Comparison of ENCODE assay signal across 9 cellular contexts in genomic region chr6:50128420-50129005, GRCh38.
DNase-seq lines count a peak whose midpoint lies in the region; ATAC-seq and TF ChIP-seq lines count a peak whose summit lies in the region.
"Had no signal": no experiment of that assay in that cellular context is flagged by ENCODE, and none has a peak within 500 bp of the region (broad histone marks: within the 10 kb centered on the region; RNA-seq: fewer than 3 reads in every experiment).

No MANE protein-coding gene starts in this region.

- intact Hi-C loops in dorsolateral prefrontal cortex (cut with DNase I): no loop called here

- DNase-seq in NCI-H1436 (lab: John Stamatoyannopoulos, UW) (peak; percentile 3), NCI-H1436 treated with DMSO at 0.1 percent for 48 hours (lab: John Stamatoyannopoulos, UW) (no peak), NCI-H446 treated with DMSO at 0.1 percent for 48 hours (lab: John Stamatoyannopoulos, UW) (peak; percentile 8), dorsolateral prefrontal cortex (no peak), renal cortical epithelial cell (ENCODE audit: low read depth) (peak; percentile 39), GF-D8 (lab: John Stamatoyannopoulos, UW) (no peak)
- DNase-seq: hypothalamus had no signal

- ATAC-seq in GM21515 (IDR thresholded peaks at IDR 0.05; ENCODE audit: unreplicated experiment) (no peak), GM19023 (IDR thresholded peaks at IDR 0.05; ENCODE audit: unreplicated experiment) (no peak)

- TF ChIP-seq CTCF in dorsolateral prefrontal cortex (IDR thresholded peaks at IDR 0.05 in 54 of 56, conservative IDR thresholded peaks at IDR 0.05 in 2 of 56; ENCODE audit: low read depth in 1 of 56, partially characterized antibody in 56 of 56): peak in 55 of 56 donors; percentile 26 to 86 (median 65)

- no peak overlapping the region for H3K27ac ChIP-seq in dorsolateral prefrontal cortex

- H3K27me3 ChIP-seq in dorsolateral prefrontal cortex: peaks cover 0 to 32% (median 4%) of the 10 kb centered on the region in 45 donors

- H3K4me3 ChIP-seq in dorsolateral prefrontal cortex: no peak overlapping the region

Comparison
In these comparisons a context has a peak if more than half of its experiments do, and no peak if none do; other contexts are left out.
1. DNase-seq: peak in NCI-H1436 (single experiment), NCI-H446 treated with DMSO at 0.1 percent for 48 hours (single experiment) and renal cortical epithelial cell (single experiment); none in NCI-H1436 treated with DMSO at 0.1 percent for 48 hours (single experiment), dorsolateral prefrontal cortex (0 of 10) and GF-D8 (single experiment).